Comparison of ENCODE assay signal across 15 cellular contexts in genomic region chr20:39850236-39850635, GRCh38.
DNase-seq lines count a peak whose midpoint lies in the region; ATAC-seq and TF ChIP-seq lines count a peak whose summit lies in the region.
"Had no signal": no experiment of that assay in that cellular context is flagged by ENCODE, and none has a peak within 500 bp of the region (broad histone marks: within the 10 kb centered on the region; RNA-seq: fewer than 3 reads in every experiment).

No MANE protein-coding gene starts in this region.

- DNase-seq in Right ventricle myocardium superior (no peak), cardiac septum (ENCODE audit: low spot score) (no peak), esophagus muscularis mucosa (ENCODE audit: extremely low spot score) (no peak), nephron progenitor cell (no peak), uterus (no peak), NCI-H2029 treated with DMSO at 0.1 percent for 48 hours (lab: John Stamatoyannopoulos, UW) (no peak), NCI-H2196 (lab: John Stamatoyannopoulos, UW; ENCODE audit: unreplicated experiment) (no peak)
- DNase-seq in stimulated activated CD4-positive, alpha-beta T cell treated with anti-CD3 and anti-CD28 coated beads, Interleukin-15, amount 100 ng/mL, for 24 hours, result no peak
- DNase-seq: activated CD4-positive, alpha-beta T cell treated with anti-CD3 and anti-CD28 coated beads for 4 hours; activated CD8-positive, alpha-beta memory T cell treated with anti-CD3 and anti-CD28 coated beads, Interleukin-2, amount 50 U/mL, for 4 hours; activated gamma-delta T cell; NCI-H774; stimulated activated CD4-positive, alpha-beta T cell treated with anti-CD3 and anti-CD28 coated beads, Interleukin-4, amount 100 ng/mL, for 1 hour had no signal

- H3K4me1 ChIP-seq in esophagus muscularis mucosa, result peaks cover 16 to 30% (median 28%) of the 10 kb centered on the region in 4 donors
- peaks cover 0 to 13% of the 10 kb centered on the region in 2 donors for H3K4me1 ChIP-seq in uterus

- intact Hi-C loops in Right ventricle myocardium superior (cut with DNase I), result no loop called here
- intact Hi-C loops in cardiac septum (cut with DNase I), result no loop called here
- intact Hi-C loops in esophagus muscularis mucosa (cut with DNase I), result no loop called here
- intact Hi-C loops in uterus (cut with DNase I; ENCODE audit: low total_unique reads), result no loop called here

- H3K27ac ChIP-seq in esophagus muscularis mucosa (replicated peaks in 1 of 4) (peak overlapping the region in 3 of 4 donors; percentile 13 to 68 (median 51)), uterus (peak overlapping the region; percentile 47 to 56)
- H3K27ac ChIP-seq: 22Rv1, KMS-11 had no signal

- 25% methylated on average over 1 of the region's 1 CpG for WGBS in esophagus muscularis mucosa

- peak; percentile 7 for ATAC-seq in Right ventricle myocardium superior (ENCODE audit: poor library complexity)

- H3K9me3 ChIP-seq in esophagus muscularis mucosa (no peaks in the 10 kb centered on the region), uterus (no peaks in the 10 kb centered on the region)

- H3K36me3 ChIP-seq in esophagus muscularis mucosa (no peaks in the 10 kb centered on the region), uterus (no peaks in the 10 kb centered on the region)

- H3K4me3 Mint-ChIP-seq in nephron progenitor cell, result no peak overlapping the region

- H3K36me3 Mint-ChIP-seq in nephron progenitor cell (ENCODE audit: low read depth), result no peaks in the 10 kb centered on the region

- H3K27me3 ChIP-seq in esophagus muscularis mucosa, result no peaks in the 10 kb centered on the region
- H3K27me3 ChIP-seq in uterus, result no peaks in the 10 kb centered on the region

- H3K4me1 Mint-ChIP-seq in nephron progenitor cell, result peaks cover 68% of the 10 kb centered on the region

- no peaks in the 10 kb centered on the region for H3K9me3 Mint-ChIP-seq in nephron progenitor cell

- H3K4me3 ChIP-seq in esophagus muscularis mucosa (no peak overlapping the region), uterus (no peak overlapping the region)

- TF ChIP-seq EP300 in esophagus muscularis mucosa (IDR thresholded peaks at IDR 0.05), result no peak

- TF ChIP-seq CTCF in esophagus muscularis mucosa (IDR thresholded peaks at IDR 0.05) (no peak), nephron progenitor cell (IDR thresholded peaks at IDR 0.05) (no peak), uterus (IDR thresholded peaks at IDR 0.05) (no peak)

- TF ChIP-seq POLR2A in esophagus muscularis mucosa (IDR thresholded peaks at IDR 0.05; ENCODE audit: low read depth) (no peak), uterus (IDR thresholded peaks at IDR 0.05) (no peak)

- peak overlapping the region; percentile 87 for H3K27ac Mint-ChIP-seq in nephron progenitor cell

- peaks cover 4% of the 10 kb centered on the region for H3K27me3 Mint-ChIP-seq in nephron progenitor cell (ENCODE audit: low read depth, poor library complexity)
